ENCODE assay signal across 1 cellular context in genomic region chr4:127782275-127783025, GRCh38.
TF ChIP-seq lines count a peak whose summit lies in the region.

TSS of gene HSPA4L (plus strand) at chr4:127782322. CDS start at chr4:127782551, 229 bp downstream.

TF ChIP-seq in HEK293, 187 proteins besides CTCF, POLR2A, EP300 and RAD21 (continued from another document):
- TF ChIP-seq ZNF692 (tag by site-specific recombination; IDR thresholded peaks at IDR 0.05) (no peak; the same call in 1 of the 2 replicates), ZBTB8A (tag by site-specific recombination; IDR thresholded peaks at IDR 0.05) (no peak), ZNF211 (tag by site-specific recombination; IDR thresholded peaks at IDR 0.05; ENCODE audit: low read depth) (no peak), PRDM10 (tag by site-specific recombination; IDR thresholded peaks at IDR 0.05) (peak; percentile 29; the same call in 1 of the 2 replicates), SALL2 (tag by site-specific recombination; IDR thresholded peaks at IDR 0.05; ENCODE audit: borderline replicate concordance) (no peak), HOXD13 (CRISPR knock-in tag; IDR thresholded peaks at IDR 0.05; ENCODE audit: borderline replicate concordance) (no peak), GFI1B (tag by site-specific recombination; IDR thresholded peaks at IDR 0.05) (no peak), ZNF654 (tag by site-specific recombination; IDR thresholded peaks at IDR 0.05; ENCODE audit: low read depth) (no peak), ZNF777 (tag by site-specific recombination; IDR thresholded peaks at IDR 0.05; ENCODE audit: borderline replicate concordance) (no peak), ELK4 (IDR thresholded peaks at IDR 0.05; ENCODE audit: borderline replicate concordance, low read depth, low read length) (no peak), REPIN1 (tag by site-specific recombination; IDR thresholded peaks at IDR 0.05; ENCODE audit: low read depth) (no peak), ZNF621 (tag by site-specific recombination; IDR thresholded peaks at IDR 0.05) (no peak), ZBTB6 (tag by site-specific recombination; IDR thresholded peaks at IDR 0.05) (no peak), INSM2 (tag by site-specific recombination; IDR thresholded peaks at IDR 0.05) (no peak), PRDM4 (tag by site-specific recombination; IDR thresholded peaks at IDR 0.05) (peak; percentile 31; the same call in 1 of the 2 replicates), ZNF26 (tag by site-specific recombination; IDR thresholded peaks at IDR 0.05) (no peak), PRDM6 (tag by site-specific recombination; IDR thresholded peaks at IDR 0.05) (no peak), ZNF311 (tag by site-specific recombination; IDR thresholded peaks at IDR 0.05; ENCODE audit: borderline replicate concordance) (no peak), SP3 (tag by site-specific recombination; IDR thresholded peaks at IDR 0.05) (0 out of 2 replicates have a peak, but pooled peaks have one; percentile 12), ZNF292 (tag by site-specific recombination; IDR thresholded peaks at IDR 0.05; ENCODE audit: borderline replicate concordance, low read depth) (no peak), ZNF23 (tag by site-specific recombination; IDR thresholded peaks at IDR 0.05; ENCODE audit: borderline replicate concordance) (no peak), YY2 (tag by site-specific recombination; IDR thresholded peaks at IDR 0.05) (no peak), ZNF274 (IDR thresholded peaks at IDR 0.05; ENCODE audit: low read length) (no peak), ZNF274 (tag by site-specific recombination; IDR thresholded peaks at IDR 0.05; ENCODE audit: borderline replicate concordance) (no peak), ZNF426 (tag by site-specific recombination; IDR thresholded peaks at IDR 0.05) (no peak), HOXC10 (CRISPR knock-in tag; IDR thresholded peaks at IDR 0.05) (no peak), ZFP41 (tag by site-specific recombination; IDR thresholded peaks at IDR 0.05; ENCODE audit: borderline replicate concordance) (no peak), ZFP3 (tag by site-specific recombination; IDR thresholded peaks at IDR 0.05; ENCODE audit: low read depth) (no peak), ZNF133 (tag by site-specific recombination; IDR thresholded peaks at IDR 0.05) (no peak), ZNF785 (tag by site-specific recombination; IDR thresholded peaks at IDR 0.05) (no peak), ZNF677 (tag by site-specific recombination; IDR thresholded peaks at IDR 0.05) (no peak), SCRT2 (tag by site-specific recombination; IDR thresholded peaks at IDR 0.05) (peak; percentile 85), ZNF140 (tag by site-specific recombination; IDR thresholded peaks at IDR 0.05) (no peak), ZNF548 (tag by site-specific recombination; IDR thresholded peaks at IDR 0.05) (no peak), IKZF3 (tag by site-specific recombination; IDR thresholded peaks at IDR 0.05) (no peak), ZFP37 (tag by site-specific recombination; IDR thresholded peaks at IDR 0.05) (no peak), SCRT1 (tag by site-specific recombination; IDR thresholded peaks at IDR 0.05; ENCODE audit: borderline replicate concordance) (peak; percentile 43; the same call in 1 of the 2 replicates), ZNF169 (tag by site-specific recombination; IDR thresholded peaks at IDR 0.05) (no peak), ZFHX2 (tag by site-specific recombination; conservative IDR thresholded peaks at IDR 0.05) (no peak), ZNF423 (tag by site-specific recombination; IDR thresholded peaks at IDR 0.05) (no peak), ZNF221 (tag by site-specific recombination; IDR thresholded peaks at IDR 0.05; ENCODE audit: borderline replicate concordance) (no peak), ZEB2 (tag by site-specific recombination; IDR thresholded peaks at IDR 0.05) (peak; percentile 51; the same call in 1 of the 2 replicates), ZNF24 (tag by site-specific recombination; IDR thresholded peaks at IDR 0.05) (peak; percentile 58; the same call in 1 of the 2 replicates), ZNF529 (tag by site-specific recombination; IDR thresholded peaks at IDR 0.05; ENCODE audit: insufficient replicate concordance) (no peak), ZNF324 (tag by site-specific recombination; IDR thresholded peaks at IDR 0.05) (0 out of 2 replicates have a peak, but pooled peaks have one; percentile 44), ZNF571 (tag by site-specific recombination; IDR thresholded peaks at IDR 0.05) (no peak), ZNF132 (tag by site-specific recombination; IDR thresholded peaks at IDR 0.05; ENCODE audit: borderline replicate concordance) (no peak), KLF8 (tag by site-specific recombination; IDR thresholded peaks at IDR 0.05) (0 out of 2 replicates have a peak, but pooled peaks have one; percentile 23), ZNF433 (tag by site-specific recombination; IDR thresholded peaks at IDR 0.05; ENCODE audit: low read depth) (no peak), ZNF701 (tag by site-specific recombination; IDR thresholded peaks at IDR 0.05) (no peak), ZNF335 (tag by site-specific recombination; conservative IDR thresholded peaks at IDR 0.05) (peak; percentile 87)
